8 cellular contexts compared by ENCODE assay signal in genomic region chr1:84253891-84254290, GRCh38. TPM values are rescaled to one million over a fixed set of nuclear protein-coding genes. Genes with fewer than 3 reads are reported as not detected.
DNase-seq lines count a peak whose midpoint lies in the region; ATAC-seq, FAIRE-seq and TF ChIP-seq lines count a peak whose summit lies in the region.

No MANE protein-coding gene starts in this region.

- intact Hi-C loops in pancreas (cut with DNase I): no loop called here

- H3K27me3 ChIP-seq in pancreas: no peaks in the 10 kb centered on the region

- peaks cover 0 to 6% (median 0%) of the 10 kb centered on the region in 3 donors for H3K4me1 ChIP-seq in pancreas

- no peak for TF ChIP-seq CTCF in pancreas (IDR thresholded peaks at IDR 0.05)

- 33 to 48% methylated on average over 4 of the region's 4 CpGs for WGBS in pancreas, 2 donors

- no peak overlapping the region for H3K4me3 ChIP-seq in pancreas

- DNase-seq in ELR (ENCODE audit: low read depth): peak; percentile 95
- peak; percentile 49 for DNase-seq in RKO (ENCODE audit: low spot score)
- DNase-seq in fibroblast of peridontal ligament (ENCODE audit: extremely low read depth): peak; percentile 89
- DNase-seq in pancreas: peak in 5 of 6 donors; percentile 23 to 64 (median 58)
- DNase-seq in GM12892 (ENCODE audit: insufficient read length): no peak
- DNase-seq in KG1 (lab: John Stamatoyannopoulos, UW): no peak
- no peak for DNase-seq in stimulated activated CD4-positive, alpha-beta T cell treated with anti-CD3 and anti-CD28 coated beads, Interleukin-2, amount 100 ng/mL, for 48 hours
- DNase-seq in erythroblast (lab: John Stamatoyannopoulos, UW): no peak

- H3K36me3 ChIP-seq in pancreas: no peaks in the 10 kb centered on the region

- FAIRE-seq in pancreas (lab: Jason Lieb, UNC) (no peak), GM12892 (lab: Jason Lieb, UNC) (no peak)

- ATAC-seq in pancreas: peak; percentile 79 to 97 (median 94)

- H3K9me3 ChIP-seq in pancreas: no peaks in the 10 kb centered on the region

- H3K27ac ChIP-seq in pancreas: peak overlapping the region in 2 of 4 donors; percentile 49 to 70

- TF ChIP-seq POLR2A in GM12892 (IDR thresholded peaks at IDR 0.05; ENCODE audit: low read depth, low read length): no peak
- no peak for TF ChIP-seq POLR2A in erythroblast (IDR thresholded peaks at IDR 0.05; ENCODE audit: low read length)

RNA-seq across cellular contexts. Expression of gene SAMD13, which starts 47.6 kb away (rescaled TPM):
- 1 to 10 TPM in 1 of 6 donors, under 1 TPM in 5; 0.57 to 2.6 (median 0.66) TPM for total RNA-seq in pancreas
- 1 to 10 TPM in 1 of 2 donors, under 1 TPM in 1; 0.65 to 1.3 TPM for polyA plus RNA-seq in pancreas
- polyA plus RNA-seq in GM12892 (2012; ENCODE audit: missing spikeins): not detected

Comparison
In these comparisons a context has a peak if more than half of its experiments do, and no peak if none do; other contexts are left out.
1. DNase-seq: peak in ELR (single experiment), RKO (single experiment), fibroblast of peridontal ligament (single experiment) and pancreas (5 of 6); none in GM12892 (single experiment), KG1 (single experiment), stimulated activated CD4-positive, alpha-beta T cell treated with anti-CD3 and anti-CD28 coated beads, Interleukin-2, amount 100 ng/mL, for 48 hours (0 of 2) and erythroblast (0 of 2).